In the genomic region with DNA sequence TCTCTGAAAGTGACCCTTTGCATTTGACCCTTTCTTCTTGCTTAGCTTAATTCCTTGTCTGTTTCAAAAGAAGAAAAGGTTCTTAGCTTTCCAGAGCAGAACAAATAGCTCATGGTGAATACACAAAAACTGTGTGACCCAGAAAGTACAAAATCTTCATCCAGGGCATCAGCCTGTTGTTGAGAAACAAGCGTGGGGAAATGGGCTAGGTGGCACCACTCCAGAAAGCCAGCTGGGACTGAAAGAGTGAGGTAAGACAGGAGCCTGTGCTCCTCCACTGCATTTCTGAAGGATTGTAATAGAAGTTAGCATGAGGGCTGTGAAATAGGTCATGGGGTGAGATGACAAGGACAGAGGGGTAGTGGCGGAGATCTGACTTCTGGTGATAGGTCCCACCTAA, we compare ENCODE assay signal across 17 cellular contexts. TPM values are rescaled to one million over a fixed set of nuclear protein-coding genes. Genes with fewer than 3 reads are reported as not detected.
"Had no signal": no experiment of that assay in that cellular context is flagged by ENCODE, and none has a peak within 500 bp of the region (broad histone marks: within the 10 kb centered on the region; RNA-seq: fewer than 3 reads in every experiment).

No MANE protein-coding gene starts in this region.

- H3K36me3 ChIP-seq: neutrophil, sigmoid colon, suprapubic skin had no signal

- H3K27ac ChIP-seq: neutrophil, sigmoid colon, suprapubic skin had no signal

- DNase-seq: activated B cell treated with CpG ODN at 0.5 μM for 24 hours; activated CD4-positive, alpha-beta T cell treated with anti-CD3 and anti-CD28 coated beads, Interleukin-2, amount 10 ng/mL, durations not matched to agents 7 days and 5 days; activated naive CD4-positive, alpha-beta T cell treated with anti-CD3 and anti-CD28 coated beads for 36 hours; activated T-cell treated with anti-CD3 and anti-CD28 coated beads for 4 hours; endodermal cell; hippocampal formation; naive thymus-derived CD4-positive, alpha-beta T cell; sigmoid colon; stimulated activated CD4-positive, alpha-beta T cell treated with anti-CD3 and anti-CD28 coated beads, Interleukin-12 subunit alpha, Interleukin-12 subunit beta, amount 100 ng/mL, for 4 hours; stimulated activated naive CD4-positive, alpha-beta T cell treated with Interleukin-2 at 50 U/mL for 16 hours; T-helper 2 cell had no signal

- H3K9me3 ChIP-seq: neutrophil, suprapubic skin had no signal

- H3K4me1 ChIP-seq: sigmoid colon, suprapubic skin had no signal

- ATAC-seq: activated T-helper 17 cell treated with anti-CD3 and anti-CD28 coated beads, Interleukin-2, amount 50 U/mL, for 72 hours; esophagus mucosa; naive thymus-derived CD4-positive, alpha-beta T cell had no signal

- H3K4me3 ChIP-seq: lung, sigmoid colon, suprapubic skin had no signal

- H3K27me3 ChIP-seq: neutrophil, sigmoid colon, suprapubic skin had no signal

RNA-seq across cellular contexts. Expression of a gene that starts 45.8 kb away (rescaled TPM):
- total RNA-seq: dermis blood vessel endothelial cell had no signal
